Comparison of ENCODE assay signal across 8 cellular contexts in the genomic region with DNA sequence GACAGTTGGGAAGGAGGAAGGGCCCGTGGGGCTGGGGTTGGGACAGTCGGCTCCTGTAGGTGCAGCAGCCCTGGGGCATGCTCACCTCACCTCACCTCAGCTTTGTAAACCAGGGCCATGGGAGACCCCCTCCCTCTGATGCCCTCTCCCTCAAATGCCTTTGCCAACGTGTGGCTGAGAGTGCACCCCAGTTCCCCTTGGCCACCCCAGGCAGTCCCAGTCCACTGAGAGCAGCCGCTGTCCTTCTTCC. TPM values are rescaled to one million over a fixed set of nuclear protein-coding genes. Genes with fewer than 3 reads are reported as not detected.
DNase-seq lines count a peak whose midpoint lies in the region; ATAC-seq and TF ChIP-seq lines count a peak whose summit lies in the region.

No MANE protein-coding gene starts in this region.

- no peak for ATAC-seq in HG03280 (IDR thresholded peaks at IDR 0.05; ENCODE audit: unreplicated experiment)

- no peaks in the 10 kb centered on the region for H3K9me3 ChIP-seq in Peyer's patch

- H3K27me3 ChIP-seq in Peyer's patch = no peaks in the 10 kb centered on the region

- H3K4me3 Mint-ChIP-seq in progenitor cell of endocrine pancreas (ENCODE audit: low read depth) = peak overlapping the region; percentile 47

- peaks cover 60% of the 10 kb centered on the region for H3K4me1 Mint-ChIP-seq in progenitor cell of endocrine pancreas (ENCODE audit: low read depth)

- H3K4me1 ChIP-seq in Peyer's patch = peaks cover 7 to 49% (median 35%) of the 10 kb centered on the region in 4 donors

- peak in 1 of 2 donors; percentile 72 for TF ChIP-seq POLR2A in Peyer's patch (IDR thresholded peaks at IDR 0.05)

- TF ChIP-seq CTCF in GM12865 (IDR thresholded peaks at IDR 0.05; ENCODE audit: insufficient read depth, low read depth, low read length, missing control alignments) (no peak), Peyer's patch (IDR thresholded peaks at IDR 0.05) (no peak), epithelial cell of proximal tubule (conservative IDR thresholded peaks at IDR 0.05; ENCODE audit: low read depth, low read length) (no peak), progenitor cell of endocrine pancreas (IDR thresholded peaks at IDR 0.05; ENCODE audit: unreplicated experiment) (no peak)

- no peaks in the 10 kb centered on the region for H3K36me3 Mint-ChIP-seq in progenitor cell of endocrine pancreas (ENCODE audit: insufficient read depth)

- peak overlapping the region; percentile 97 to 100 (median 98) for H3K27ac ChIP-seq in Peyer's patch

- H3K36me3 ChIP-seq in Peyer's patch = peaks cover 0 to 4% (median 0%) of the 10 kb centered on the region in 3 donors

- DNase-seq in GM12865 (ENCODE audit: low read depth) (peak; percentile 62), Peyer's patch (peak in 1 of 3 donors; percentile 55), epithelial cell of proximal tubule (ENCODE audit: low read depth) (no peak), progenitor cell of endocrine pancreas (ENCODE audit: low spot score, unreplicated experiment) (no peak), 8988T (no peak), midbrain (lab: John Stamatoyannopoulos, UW) (no peak)
- no peak for DNase-seq in stimulated activated CD4-positive, alpha-beta T cell treated with anti-CD3 and anti-CD28 coated beads, Interleukin-1b, Interleukin-23, amount 100 ng/mL, for 48 hours

- no peaks in the 10 kb centered on the region for H3K9me3 Mint-ChIP-seq in progenitor cell of endocrine pancreas (ENCODE audit: low read depth)

- H3K27me3 Mint-ChIP-seq in progenitor cell of endocrine pancreas = no peaks in the 10 kb centered on the region

- peak overlapping the region; percentile 99 for H3K27ac Mint-ChIP-seq in progenitor cell of endocrine pancreas

- H3K4me3 ChIP-seq in GM12865 (ENCODE audit: low read depth, low read length) (peak overlapping the region; percentile 70), Peyer's patch (peak overlapping the region; percentile 3 to 66 (median 59)), epithelial cell of proximal tubule (ENCODE audit: low read depth, low read length) (peak overlapping the region; percentile 52)

RNA-seq across cellular contexts. Expression of a gene that starts 4.2 kb away (rescaled TPM):
- total RNA-seq in Peyer's patch (1,000 to 10,000 TPM in 2 of 4 donors, 100 to 1,000 TPM in 2; 705 to 1,411 (median 1,064) TPM), epithelial cell of proximal tubule (6.4 and 27.0 TPM in 2 replicates), progenitor cell of endocrine pancreas (78.8 and 99.9 TPM in 2 replicates)

RNA-seq across cellular contexts. Expression of a gene that starts 31.9 kb away (rescaled TPM):
- total RNA-seq in Peyer's patch = 100 to 1,000 TPM in 2 of 4 donors, 10 to 100 TPM in 2; 51.2 to 115 (median 102) TPM
- 43.5 and 49.5 TPM in 2 replicates for total RNA-seq in epithelial cell of proximal tubule
- 27.3 and 27.5 TPM in 2 replicates for total RNA-seq in progenitor cell of endocrine pancreas

RNA-seq across cellular contexts. Expression of a gene that starts 35.9 kb away (rescaled TPM):
- total RNA-seq in Peyer's patch (10 to 100 TPM; 23.3 to 50.6 (median 40.2) TPM), epithelial cell of proximal tubule (0.29 and 1.2 TPM in 2 replicates), progenitor cell of endocrine pancreas (4.0 and 5.3 TPM in 2 replicates)
